In the genomic region with DNA sequence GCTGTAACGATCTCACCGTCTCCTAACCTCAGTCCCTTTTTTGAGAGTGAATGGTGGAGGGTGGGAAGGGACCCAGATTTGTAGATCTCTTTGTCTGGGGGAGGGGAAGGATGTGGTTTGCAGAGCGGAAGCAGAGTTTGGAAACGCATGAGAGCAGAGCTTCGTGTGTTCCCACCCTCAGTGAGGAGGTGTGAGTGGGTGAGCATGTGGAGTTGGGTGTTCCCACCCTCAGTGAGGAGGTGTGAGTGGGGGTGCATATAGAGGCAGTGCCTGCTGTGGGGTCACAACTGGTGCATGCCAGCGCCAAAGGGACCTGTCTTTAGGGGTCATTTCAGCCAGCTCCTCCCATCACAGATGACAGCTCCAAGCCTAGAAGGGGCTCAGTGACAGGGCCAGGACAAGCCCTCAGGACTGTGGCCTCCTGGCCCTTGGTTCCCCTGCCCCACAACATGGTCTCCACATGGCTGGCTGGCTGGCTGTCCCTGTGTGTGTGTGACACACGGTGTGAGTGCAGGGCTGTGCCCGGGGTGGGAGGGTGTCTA, we compare ENCODE assay signal across 1 cellular context.
A peak's percentile ranks its signal among the peaks of the same experiment; 100 is the strongest.
TF ChIP-seq lines count a peak whose summit lies in the region.

No MANE protein-coding gene starts in this region.

TF ChIP-seq in HepG2, 621 proteins besides CTCF, POLR2A, EP300 and RAD21 (continued from another document):
- TF ChIP-seq, protein P1, sequence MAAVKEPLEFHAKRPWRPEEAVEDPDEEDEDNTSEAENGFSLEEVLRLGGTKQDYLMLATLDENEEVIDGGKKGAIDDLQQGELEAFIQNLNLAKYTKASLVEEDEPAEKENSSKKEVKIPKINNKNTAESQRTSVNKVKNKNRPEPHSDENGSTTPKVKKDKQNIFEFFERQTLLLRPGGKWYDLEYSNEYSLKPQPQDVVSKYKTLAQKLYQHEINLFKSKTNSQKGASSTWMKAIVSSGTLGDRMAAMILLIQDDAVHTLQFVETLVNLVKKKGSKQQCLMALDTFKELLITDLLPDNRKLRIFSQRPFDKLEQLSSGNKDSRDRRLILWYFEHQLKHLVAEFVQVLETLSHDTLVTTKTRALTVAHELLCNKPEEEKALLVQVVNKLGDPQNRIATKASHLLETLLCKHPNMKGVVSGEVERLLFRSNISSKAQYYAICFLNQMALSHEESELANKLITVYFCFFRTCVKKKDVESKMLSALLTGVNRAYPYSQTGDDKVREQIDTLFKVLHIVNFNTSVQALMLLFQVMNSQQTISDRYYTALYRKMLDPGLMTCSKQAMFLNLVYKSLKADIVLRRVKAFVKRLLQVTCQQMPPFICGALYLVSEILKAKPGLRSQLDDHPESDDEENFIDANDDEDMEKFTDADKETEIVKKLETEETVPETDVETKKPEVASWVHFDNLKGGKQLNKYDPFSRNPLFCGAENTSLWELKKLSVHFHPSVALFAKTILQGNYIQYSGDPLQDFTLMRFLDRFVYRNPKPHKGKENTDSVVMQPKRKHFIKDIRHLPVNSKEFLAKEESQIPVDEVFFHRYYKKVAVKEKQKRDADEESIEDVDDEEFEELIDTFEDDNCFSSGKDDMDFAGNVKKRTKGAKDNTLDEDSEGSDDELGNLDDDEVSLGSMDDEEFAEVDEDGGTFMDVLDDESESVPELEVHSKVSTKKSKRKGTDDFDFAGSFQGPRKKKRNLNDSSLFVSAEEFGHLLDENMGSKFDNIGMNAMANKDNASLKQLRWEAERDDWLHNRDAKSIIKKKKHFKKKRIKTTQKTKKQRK (IDR thresholded peaks at IDR 0.05; ENCODE audit: low read length), result no peak
- TF ChIP-seq, protein P2, sequence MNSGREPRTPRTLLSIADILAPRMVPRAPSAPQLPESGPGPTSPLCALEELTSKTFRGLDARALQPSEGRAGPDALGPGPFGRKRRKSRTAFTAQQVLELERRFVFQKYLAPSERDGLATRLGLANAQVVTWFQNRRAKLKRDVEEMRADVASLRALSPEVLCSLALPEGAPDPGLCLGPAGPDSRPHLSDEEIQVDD (CRISPR knock-in tag; IDR thresholded peaks at IDR 0.05; ENCODE audit: borderline replicate concordance), result no peak
- TF ChIP-seq REPIN1 (CRISPR knock-in tag; IDR thresholded peaks at IDR 0.05; ENCODE audit: borderline replicate concordance, low read depth) (no peak), ZNF629 (CRISPR knock-in tag; conservative IDR thresholded peaks at IDR 0.05) (no peak), ZNF768 (CRISPR knock-in tag; IDR thresholded peaks at IDR 0.05) (0 out of 2 replicates have a peak, but pooled peaks have one; percentile 37), BRD4 (CRISPR knock-in tag; IDR thresholded peaks at IDR 0.05) (no peak), HMG20A (CRISPR knock-in tag; IDR thresholded peaks at IDR 0.05; ENCODE audit: borderline replicate concordance) (no peak), EZH2 (conservative IDR thresholded peaks at IDR 0.05; ENCODE audit: low read depth, low read length) (no peak)
- TF ChIP-seq, protein P3, sequence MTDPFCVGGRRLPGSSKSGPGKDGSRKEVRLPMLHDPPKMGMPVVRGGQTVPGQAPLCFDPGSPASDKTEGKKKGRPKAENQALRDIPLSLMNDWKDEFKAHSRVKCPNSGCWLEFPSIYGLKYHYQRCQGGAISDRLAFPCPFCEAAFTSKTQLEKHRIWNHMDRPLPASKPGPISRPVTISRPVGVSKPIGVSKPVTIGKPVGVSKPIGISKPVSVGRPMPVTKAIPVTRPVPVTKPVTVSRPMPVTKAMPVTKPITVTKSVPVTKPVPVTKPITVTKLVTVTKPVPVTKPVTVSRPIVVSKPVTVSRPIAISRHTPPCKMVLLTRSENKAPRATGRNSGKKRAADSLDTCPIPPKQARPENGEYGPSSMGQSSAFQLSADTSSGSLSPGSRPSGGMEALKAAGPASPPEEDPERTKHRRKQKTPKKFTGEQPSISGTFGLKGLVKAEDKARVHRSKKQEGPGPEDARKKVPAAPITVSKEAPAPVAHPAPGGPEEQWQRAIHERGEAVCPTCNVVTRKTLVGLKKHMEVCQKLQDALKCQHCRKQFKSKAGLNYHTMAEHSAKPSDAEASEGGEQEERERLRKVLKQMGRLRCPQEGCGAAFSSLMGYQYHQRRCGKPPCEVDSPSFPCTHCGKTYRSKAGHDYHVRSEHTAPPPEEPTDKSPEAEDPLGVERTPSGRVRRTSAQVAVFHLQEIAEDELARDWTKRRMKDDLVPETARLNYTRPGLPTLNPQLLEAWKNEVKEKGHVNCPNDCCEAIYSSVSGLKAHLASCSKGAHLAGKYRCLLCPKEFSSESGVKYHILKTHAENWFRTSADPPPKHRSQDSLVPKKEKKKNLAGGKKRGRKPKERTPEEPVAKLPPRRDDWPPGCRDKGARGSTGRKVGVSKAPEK (CRISPR knock-in tag; IDR thresholded peaks at IDR 0.05; ENCODE audit: borderline replicate concordance), result no peak
- TF ChIP-seq, protein P4, sequence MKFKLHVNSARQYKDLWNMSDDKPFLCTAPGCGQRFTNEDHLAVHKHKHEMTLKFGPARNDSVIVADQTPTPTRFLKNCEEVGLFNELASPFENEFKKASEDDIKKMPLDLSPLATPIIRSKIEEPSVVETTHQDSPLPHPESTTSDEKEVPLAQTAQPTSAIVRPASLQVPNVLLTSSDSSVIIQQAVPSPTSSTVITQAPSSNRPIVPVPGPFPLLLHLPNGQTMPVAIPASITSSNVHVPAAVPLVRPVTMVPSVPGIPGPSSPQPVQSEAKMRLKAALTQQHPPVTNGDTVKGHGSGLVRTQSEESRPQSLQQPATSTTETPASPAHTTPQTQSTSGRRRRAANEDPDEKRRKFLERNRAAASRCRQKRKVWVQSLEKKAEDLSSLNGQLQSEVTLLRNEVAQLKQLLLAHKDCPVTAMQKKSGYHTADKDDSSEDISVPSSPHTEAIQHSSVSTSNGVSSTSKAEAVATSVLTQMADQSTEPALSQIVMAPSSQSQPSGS (CRISPR knock-in tag; IDR thresholded peaks at IDR 0.05), result no peak
